Comparison of ENCODE assay signal across 22 cellular contexts in the genomic region with DNA sequence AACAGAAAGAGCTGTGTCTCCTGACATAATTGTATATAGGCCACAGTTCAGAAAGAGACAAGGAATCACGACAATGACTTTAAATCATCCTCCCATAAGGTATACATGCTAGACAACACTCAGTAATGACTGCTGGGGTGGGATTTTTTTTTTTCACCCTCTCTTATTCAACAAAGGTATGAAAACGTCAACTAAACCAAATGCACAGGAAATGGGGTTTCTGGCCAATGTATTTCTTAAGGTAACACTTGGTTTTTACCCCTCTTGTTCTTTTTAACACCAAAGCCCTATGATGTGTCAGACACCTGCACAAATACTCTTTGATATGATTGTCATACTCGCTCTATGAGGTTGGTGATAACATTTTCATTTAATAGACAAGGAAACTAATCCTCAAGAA.
DNase-seq lines count a peak whose midpoint lies in the region; ATAC-seq and TF ChIP-seq lines count a peak whose summit lies in the region.
"Had no signal": no experiment of that assay in that cellular context is flagged by ENCODE, and none has a peak within 500 bp of the region (broad histone marks: within the 10 kb centered on the region; RNA-seq: fewer than 3 reads in every experiment).

No MANE protein-coding gene starts in this region.

- H3K4me1 ChIP-seq in mucosa of descending colon (ENCODE audit: low read depth) = no peaks in the 10 kb centered on the region
- H3K4me1 ChIP-seq: heart right ventricle, left ventricle myocardium inferior, psoas muscle had no signal

- no peak overlapping the region for H3K4me3 ChIP-seq in mucosa of descending colon
- H3K4me3 ChIP-seq: heart right ventricle, left ventricle myocardium inferior, psoas muscle, thoracic aorta had no signal

- H3K36me3 Mint-ChIP-seq in activated naive CD8-positive, alpha-beta T cell = peaks cover 6% of the 10 kb centered on the region
- H3K36me3 Mint-ChIP-seq in activated naive CD8-positive, alpha-beta T cell treated with anti-CD3 and anti-CD28 coated beads for 36 hours = peaks cover 10% of the 10 kb centered on the region
- peaks cover 17% of the 10 kb centered on the region for H3K36me3 Mint-ChIP-seq in activated T-helper 2 cell treated with anti-CD3 and anti-CD28 coated beads, Interferon-gamma antibody, Interleukin-2, Interleukin-4, amounts not matched to agents 10 μg/mL and 5 μg/mL and 100 μg/mL, durations not matched to agents 14 hours and 24 hours and 36 hours (ENCODE audit: low read depth)
- H3K36me3 Mint-ChIP-seq in endothelial cell (ENCODE audit: low read depth, unreplicated experiment) = no peaks in the 10 kb centered on the region

- no peaks in the 10 kb centered on the region for H3K9me3 ChIP-seq in mucosa of descending colon
- H3K9me3 ChIP-seq: thoracic aorta had no signal

- H3K9me3 Mint-ChIP-seq in activated naive CD8-positive, alpha-beta T cell (ENCODE audit: low read depth) = peaks cover 7% of the 10 kb centered on the region
- peaks cover 21% of the 10 kb centered on the region for H3K9me3 Mint-ChIP-seq in activated naive CD8-positive, alpha-beta T cell treated with anti-CD3 and anti-CD28 coated beads for 36 hours
- H3K9me3 Mint-ChIP-seq in activated T-helper 2 cell treated with anti-CD3 and anti-CD28 coated beads, Interferon-gamma antibody, Interleukin-2, Interleukin-4, amounts not matched to agents 10 μg/mL and 5 μg/mL and 100 μg/mL, durations not matched to agents 14 hours and 24 hours and 36 hours = peaks cover 19% of the 10 kb centered on the region
- H3K9me3 Mint-ChIP-seq in endothelial cell (ENCODE audit: unreplicated experiment) = no peaks in the 10 kb centered on the region

- peak overlapping the region; percentile 70 for H3K4me3 Mint-ChIP-seq in activated naive CD8-positive, alpha-beta T cell
- H3K4me3 Mint-ChIP-seq in activated naive CD8-positive, alpha-beta T cell treated with anti-CD3 and anti-CD28 coated beads for 36 hours = no peak overlapping the region
- no peak overlapping the region for H3K4me3 Mint-ChIP-seq in activated T-helper 2 cell treated with anti-CD3 and anti-CD28 coated beads, Interferon-gamma antibody, Interleukin-2, Interleukin-4, amounts not matched to agents 10 μg/mL and 5 μg/mL and 100 μg/mL, durations not matched to agents 14 hours and 24 hours and 36 hours (ENCODE audit: low read depth)
- H3K4me3 Mint-ChIP-seq in endothelial cell (ENCODE audit: unreplicated experiment) = no peak overlapping the region
- H3K4me3 Mint-ChIP-seq: activated B cell treated with CpG ODN at 0.5 μM for 24 hours had no signal

- H3K4me1 Mint-ChIP-seq in activated naive CD8-positive, alpha-beta T cell (ENCODE audit: low read depth) = peaks cover 30% of the 10 kb centered on the region
- H3K4me1 Mint-ChIP-seq in activated naive CD8-positive, alpha-beta T cell treated with anti-CD3 and anti-CD28 coated beads for 36 hours = peaks cover 17% of the 10 kb centered on the region
- H3K4me1 Mint-ChIP-seq in activated T-helper 2 cell treated with anti-CD3 and anti-CD28 coated beads, Interferon-gamma antibody, Interleukin-2, Interleukin-4, amounts not matched to agents 10 μg/mL and 5 μg/mL and 100 μg/mL, durations not matched to agents 14 hours and 24 hours and 36 hours (ENCODE audit: low read depth) = peaks cover 18% of the 10 kb centered on the region
- H3K4me1 Mint-ChIP-seq in endothelial cell (ENCODE audit: unreplicated experiment) = no peaks in the 10 kb centered on the region
- H3K4me1 Mint-ChIP-seq: activated B cell treated with CpG ODN at 0.5 μM for 24 hours had no signal

- intact Hi-C loops in activated T-helper 2 cell treated with anti-CD3 and anti-CD28 coated beads, Interferon-gamma antibody, Interleukin-2, Interleukin-4, amounts not matched to agents 10 μg/mL and 5 μg/mL and 100 μg/mL, durations not matched to agents 14 hours and 24 hours and 36 hours (cut with micrococcal nuclease) = no loop called here
- intact Hi-C loops in mucosa of descending colon (cut with DNase I, micrococcal nuclease) = no loop called here

- DNase-seq in activated naive CD8-positive, alpha-beta T cell treated with anti-CD3 and anti-CD28 coated beads for 36 hours = no peak
- no peak for DNase-seq in activated T-helper 2 cell treated with anti-CD3 and anti-CD28 coated beads, Interferon-gamma antibody, Interleukin-2, Interleukin-4, amounts not matched to agents 10 μg/mL and 5 μg/mL and 100 μg/mL, durations not matched to agents 14 hours and 24 hours and 36 hours (ENCODE audit: low spot score)
- DNase-seq in mucosa of descending colon (no peak), NCI-H82 treated with DMSO at 0.1 percent for 48 hours (lab: John Stamatoyannopoulos, UW; ENCODE audit: unreplicated experiment) (no peak), endothelial cell (ENCODE audit: low spot score) (no peak)
- DNase-seq: activated B cell treated with CpG ODN at 0.5 μM for 24 hours; activated effector memory CD4-positive, alpha-beta T cell treated with anti-CD3 and anti-CD28 coated beads, Interleukin-2, amount 50 U/mL, for 16 hours; aorta; DMS153; foreskin fibroblast; GDM1; H7; heart right ventricle; IMR-90; left ventricle myocardium inferior; NCI-H2107; NCI-H524; psoas muscle; RPMI8226 had no signal

- TF ChIP-seq CTCF in mucosa of descending colon (IDR thresholded peaks at IDR 0.05) = no peak
- TF ChIP-seq CTCF in endothelial cell (IDR thresholded peaks at IDR 0.05; ENCODE audit: unreplicated experiment) = no peak

- H3K27me3 Mint-ChIP-seq in activated naive CD8-positive, alpha-beta T cell = no peaks in the 10 kb centered on the region
- no peaks in the 10 kb centered on the region for H3K27me3 Mint-ChIP-seq in activated naive CD8-positive, alpha-beta T cell treated with anti-CD3 and anti-CD28 coated beads for 36 hours
- H3K27me3 Mint-ChIP-seq in activated T-helper 2 cell treated with anti-CD3 and anti-CD28 coated beads, Interferon-gamma antibody, Interleukin-2, Interleukin-4, amounts not matched to agents 10 μg/mL and 5 μg/mL and 100 μg/mL, durations not matched to agents 14 hours and 24 hours and 36 hours (ENCODE audit: low read depth) = peaks cover 10% of the 10 kb centered on the region
- peaks cover 1% of the 10 kb centered on the region for H3K27me3 Mint-ChIP-seq in endothelial cell (ENCODE audit: unreplicated experiment)

- ATAC-seq in mucosa of descending colon = peak; percentile 44
- ATAC-seq in GM18520 (IDR thresholded peaks at IDR 0.05; ENCODE audit: unreplicated experiment) = no peak
- ATAC-seq: heart right ventricle, psoas muscle had no signal

- peak overlapping the region; percentile 59 for H3K27ac Mint-ChIP-seq in activated naive CD8-positive, alpha-beta T cell
- no peak overlapping the region for H3K27ac Mint-ChIP-seq in activated naive CD8-positive, alpha-beta T cell treated with anti-CD3 and anti-CD28 coated beads for 36 hours
- peak overlapping the region; percentile 21 for H3K27ac Mint-ChIP-seq in activated T-helper 2 cell treated with anti-CD3 and anti-CD28 coated beads, Interferon-gamma antibody, Interleukin-2, Interleukin-4, amounts not matched to agents 10 μg/mL and 5 μg/mL and 100 μg/mL, durations not matched to agents 14 hours and 24 hours and 36 hours
- H3K27ac Mint-ChIP-seq in endothelial cell (ENCODE audit: unreplicated experiment) = no peak overlapping the region
- H3K27ac Mint-ChIP-seq: activated B cell treated with CpG ODN at 0.5 μM for 24 hours had no signal

- no peaks in the 10 kb centered on the region for H3K36me3 ChIP-seq in mucosa of descending colon (ENCODE audit: low read depth)
- H3K36me3 ChIP-seq: heart right ventricle, left ventricle myocardium inferior, thoracic aorta had no signal

Comparison
In these comparisons a context has a peak if more than half of its experiments do, and no peak if none do; other contexts are left out.
1. H3K27ac Mint-ChIP-seq: peak in activated naive CD8-positive, alpha-beta T cell (single experiment) and activated T-helper 2 cell treated with anti-CD3 and anti-CD28 coated beads, Interferon-gamma antibody, Interleukin-2, Interleukin-4, amounts not matched to agents 10 μg/mL and 5 μg/mL and 100 μg/mL, durations not matched to agents 14 hours and 24 hours and 36 hours (single experiment); none in activated naive CD8-positive, alpha-beta T cell treated with anti-CD3 and anti-CD28 coated beads for 36 hours (single experiment) and endothelial cell (single experiment).